Comparison of ENCODE assay signal across 20 cellular contexts in genomic region chr11:35154960-35155359, GRCh38. TPM values are rescaled to one million over a fixed set of nuclear protein-coding genes. Genes with fewer than 3 reads are reported as not detected.
A peak's percentile ranks its signal among the peaks of the same experiment; 100 is the strongest.
DNase-seq lines count a peak whose midpoint lies in the region; ATAC-seq, FAIRE-seq and TF ChIP-seq lines count a peak whose summit lies in the region.
"Had no signal": no experiment of that assay in that cellular context is flagged by ENCODE, and none has a peak within 500 bp of the region (broad histone marks: within the 10 kb centered on the region; RNA-seq: fewer than 3 reads in every experiment).

No MANE protein-coding gene starts in this region.

- peaks cover 94% of the 10 kb centered on the region for H3K4me1 Mint-ChIP-seq in activated CD4-positive, alpha-beta T cell treated with anti-CD3 and anti-CD28 coated beads, Interleukin-2, amount 10 ng/mL, durations not matched to agents 7 days and 5 days
- H3K4me1 Mint-ChIP-seq in activated CD8-positive, alpha-beta T cell treated with anti-CD3 and anti-CD28 coated beads, Interleukin-2, amount 10 ng/mL, durations not matched to agents 7 days and 5 days (ENCODE audit: low read depth): peaks cover 96% of the 10 kb centered on the region
- peaks cover 67% of the 10 kb centered on the region for H3K4me1 Mint-ChIP-seq in memory B cell

- WGBS in pancreas, 2 donors: 100% methylated on average over 1 of the region's 1 CpG

- no peak overlapping the region for H3K4me3 Mint-ChIP-seq in activated CD4-positive, alpha-beta T cell treated with anti-CD3 and anti-CD28 coated beads, Interleukin-2, amount 10 ng/mL, durations not matched to agents 7 days and 5 days
- no peak overlapping the region for H3K4me3 Mint-ChIP-seq in activated CD8-positive, alpha-beta T cell treated with anti-CD3 and anti-CD28 coated beads, Interleukin-2, amount 10 ng/mL, durations not matched to agents 7 days and 5 days
- H3K4me3 Mint-ChIP-seq in memory B cell: peak overlapping the region; percentile 39
- H3K4me3 Mint-ChIP-seq: brain had no signal

- no peak for TF ChIP-seq CTCF in pancreas (IDR thresholded peaks at IDR 0.05)

- no peaks in the 10 kb centered on the region for H3K27me3 Mint-ChIP-seq in activated CD4-positive, alpha-beta T cell treated with anti-CD3 and anti-CD28 coated beads, Interleukin-2, amount 10 ng/mL, durations not matched to agents 7 days and 5 days
- no peaks in the 10 kb centered on the region for H3K27me3 Mint-ChIP-seq in activated CD8-positive, alpha-beta T cell treated with anti-CD3 and anti-CD28 coated beads, Interleukin-2, amount 10 ng/mL, durations not matched to agents 7 days and 5 days (ENCODE audit: low read depth)
- no peaks in the 10 kb centered on the region for H3K27me3 Mint-ChIP-seq in memory B cell
- H3K27me3 Mint-ChIP-seq: brain had no signal

- H3K27ac Mint-ChIP-seq in activated CD4-positive, alpha-beta T cell treated with anti-CD3 and anti-CD28 coated beads, Interleukin-2, amount 10 ng/mL, durations not matched to agents 7 days and 5 days: peak overlapping the region; percentile 37
- H3K27ac Mint-ChIP-seq in activated CD8-positive, alpha-beta T cell treated with anti-CD3 and anti-CD28 coated beads, Interleukin-2, amount 10 ng/mL, durations not matched to agents 7 days and 5 days: peak overlapping the region; percentile 41
- peak overlapping the region; percentile 100 for H3K27ac Mint-ChIP-seq in memory B cell
- H3K27ac Mint-ChIP-seq: brain had no signal

- POLR2A ChIA-PET in activated CD4-positive, alpha-beta T cell treated with anti-CD3 and anti-CD28 coated beads, Interleukin-2, amount 10 ng/mL, durations not matched to agents 7 days and 5 days (lab: Charles Lee): interaction anchor here (0.7 to 1.3 kb wide), 2 partner anchors 11 to 153 kb away, joined by 3 read pairs; no protein-coding TSS in a partner anchor
- POLR2A ChIA-PET in activated CD8-positive, alpha-beta T cell treated with anti-CD3 and anti-CD28 coated beads, Interleukin-2, amount 10 ng/mL, durations not matched to agents 7 days and 5 days (lab: Charles Lee): interaction anchor here (0.7 to 1.7 kb wide), 6 partner anchors 10 to 239 kb away, joined by 3 to 4 read pairs (median 3); no protein-coding TSS in a partner anchor

- no peak for TF ChIP-seq POLR2A in GM12891 (IDR thresholded peaks at IDR 0.05; ENCODE audit: low read depth, low read length)

- no peaks in the 10 kb centered on the region for H3K36me3 ChIP-seq in pancreas

- CTCF ChIA-PET in activated CD4-positive, alpha-beta T cell treated with anti-CD3 and anti-CD28 coated beads, Interleukin-2, amount 10 ng/mL, durations not matched to agents 7 days and 5 days (lab: Charles Lee): interaction anchor here (1.1 to 2.8 kb wide), 5 partner anchors 9 to 77 kb away, joined by 3 to 28 read pairs (median 8); no protein-coding TSS in a partner anchor
- CTCF ChIA-PET in activated CD8-positive, alpha-beta T cell treated with anti-CD3 and anti-CD28 coated beads, Interleukin-2, amount 10 ng/mL, durations not matched to agents 7 days and 5 days (lab: Charles Lee): interaction anchor here (1.0 to 3.7 kb wide), 10 partner anchors 8 to 228 kb away, joined by 3 to 25 read pairs (median 10); no protein-coding TSS in a partner anchor

- H3K9me3 Mint-ChIP-seq in activated CD4-positive, alpha-beta T cell treated with anti-CD3 and anti-CD28 coated beads, Interleukin-2, amount 10 ng/mL, durations not matched to agents 7 days and 5 days: peaks cover 18% of the 10 kb centered on the region
- H3K9me3 Mint-ChIP-seq in activated CD8-positive, alpha-beta T cell treated with anti-CD3 and anti-CD28 coated beads, Interleukin-2, amount 10 ng/mL, durations not matched to agents 7 days and 5 days (ENCODE audit: insufficient read depth): peaks cover 4% of the 10 kb centered on the region
- no peaks in the 10 kb centered on the region for H3K9me3 Mint-ChIP-seq in memory B cell
- H3K9me3 Mint-ChIP-seq: brain had no signal

- ATAC-seq in activated CD8-positive, alpha-beta T cell treated with anti-CD3 and anti-CD28 coated beads, Interleukin-2, amount 10 ng/mL, durations not matched to agents 7 days and 5 days: no peak
- ATAC-seq in memory B cell (ENCODE audit: low read depth): no peak
- no peak for ATAC-seq in pancreas
- no peak for ATAC-seq in HG03442 (IDR thresholded peaks at IDR 0.05; ENCODE audit: unreplicated experiment)
- ATAC-seq: left ventricle myocardium superior had no signal

- no peak overlapping the region for H3K4me3 ChIP-seq in pancreas
- H3K4me3 ChIP-seq: MG63 had no signal

- intact Hi-C loops in pancreas (cut with DNase I): no loop called here

- no peak overlapping the region for H3K27ac ChIP-seq in pancreas

- no peaks in the 10 kb centered on the region for H3K27me3 ChIP-seq in pancreas
- H3K27me3 ChIP-seq: MG63 had no signal

- DNase-seq in activated CD4-positive, alpha-beta T cell treated with anti-CD3 and anti-CD28 coated beads, Interleukin-2, amount 10 ng/mL, durations not matched to agents 7 days and 5 days: no peak
- no peak for DNase-seq in activated CD4-positive, alpha-beta T cell treated with anti-CD3 and anti-CD28 coated beads for 48 hours
- DNase-seq in GM12891 (ENCODE audit: insufficient read length, low spot score) (no peak), memory B cell (ENCODE audit: low spot score in 2 of 2) (no peak), pancreas (no peak), Ammon's horn (ENCODE audit: low spot score) (no peak)
- no peak for DNase-seq in activated CD8-positive, alpha-beta T cell treated with anti-CD3 and anti-CD28 coated beads, Interleukin-2, amount 10 ng/mL, durations not matched to agents 7 days and 5 days
- DNase-seq: activated CD4-positive, alpha-beta T cell treated with anti-CD3 and anti-CD28 coated beads, Interleukin-2, amount 50 U/mL, for 48 hours; activated effector memory CD4-positive, alpha-beta T cell treated with anti-CD3 and anti-CD28 coated beads, Interleukin-2, amount 50 U/mL, for 16 hours; cortex of kidney; erythroblast; left ventricle myocardium superior; MG63; NCI-H1694 treated with DMSO at 0.1 percent for 48 hours; NCI-H510A treated with DMSO at 0.1 percent for 48 hours; posterior cingulate gyrus; SIG-M5; small intestine had no signal

- H3K4me1 ChIP-seq in pancreas: peaks cover 0 to 45% (median 14%) of the 10 kb centered on the region in 3 donors

- H3K36me3 Mint-ChIP-seq in activated CD4-positive, alpha-beta T cell treated with anti-CD3 and anti-CD28 coated beads, Interleukin-2, amount 10 ng/mL, durations not matched to agents 7 days and 5 days (ENCODE audit: low read depth): peaks cover 92% of the 10 kb centered on the region
- H3K36me3 Mint-ChIP-seq in activated CD8-positive, alpha-beta T cell treated with anti-CD3 and anti-CD28 coated beads, Interleukin-2, amount 10 ng/mL, durations not matched to agents 7 days and 5 days (ENCODE audit: low read depth): peaks cover 89% of the 10 kb centered on the region
- peaks cover 35% of the 10 kb centered on the region for H3K36me3 Mint-ChIP-seq in memory B cell
- H3K36me3 Mint-ChIP-seq: brain had no signal

- FAIRE-seq in GM12891 (lab: Jason Lieb, UNC): peak; percentile 50
- FAIRE-seq in pancreas (lab: Jason Lieb, UNC): no peak
- FAIRE-seq: small intestine had no signal

- H3K9me3 ChIP-seq in pancreas: no peaks in the 10 kb centered on the region
- H3K9me3 ChIP-seq: MG63 had no signal

TF ChIP-seq in GM12891, 5 proteins besides CTCF, POLR2A, EP300 and RAD21:
- no peak; the same call in 1 of the 2 replicates for TF ChIP-seq POLR2AphosphoS5 (IDR thresholded peaks at IDR 0.05; ENCODE audit: low read depth, low read length)

RNA-seq across cellular contexts. Expression of gene CD44, which starts 16.0 kb away (rescaled TPM):
- 100 to 1,000 TPM; 518 to 534 TPM for total RNA-seq in activated CD4-positive, alpha-beta T cell treated with anti-CD3 and anti-CD28 coated beads, Interleukin-2, amount 10 ng/mL, durations not matched to agents 7 days and 5 days
- polyA plus RNA-seq in GM12891 (2012; ENCODE audit: low read depth, missing spikeins): 726 TPM
- 100 to 1,000 TPM; 398 to 399 TPM for total RNA-seq in activated CD8-positive, alpha-beta T cell treated with anti-CD3 and anti-CD28 coated beads, Interleukin-2, amount 10 ng/mL, durations not matched to agents 7 days and 5 days
- total RNA-seq in pancreas: 100 to 1,000 TPM; 343 to 677 (median 391) TPM
- polyA plus RNA-seq in pancreas: 100 to 1,000 TPM; 133 TPM

Comparison
In these comparisons a context has a peak if more than half of its experiments do, and no peak if none do; other contexts are left out.
1. H3K27ac Mint-ChIP-seq: peak in every context shown above with its lines; median percentile 100 in memory B cell; 41 in activated CD8-positive, alpha-beta T cell treated with anti-CD3 and anti-CD28 coated beads, Interleukin-2, amount 10 ng/mL, durations not matched to agents 7 days and 5 days; 37 in activated CD4-positive, alpha-beta T cell treated with anti-CD3 and anti-CD28 coated beads, Interleukin-2, amount 10 ng/mL, durations not matched to agents 7 days and 5 days.